In genomic region chr6:37492236-37493046, GRCh38 we compare ENCODE assay signal across 16 cellular contexts. TPM values are rescaled to one million over a fixed set of nuclear protein-coding genes. Genes with fewer than 3 reads are reported as not detected.
A peak's percentile ranks its signal among the peaks of the same experiment; 100 is the strongest.
DNase-seq lines count a peak whose midpoint lies in the region; ATAC-seq, FAIRE-seq and TF ChIP-seq lines count a peak whose summit lies in the region.
"Had no signal": no experiment of that assay in that cellular context is flagged by ENCODE, and none has a peak within 500 bp of the region (broad histone marks: within the 10 kb centered on the region; RNA-seq: fewer than 3 reads in every experiment).

No MANE protein-coding gene starts in this region.

- TF ChIP-seq POLR2A in H1 (IDR thresholded peaks at IDR 0.05; ENCODE audit: control extremely low read depth in 1 of 2, low read depth in 2 of 2, low read length in 2 of 2) = no peak

- H3K27me3 ChIP-seq in H1 (replicated peaks in 1 of 4; ENCODE audit: control insufficient read depth in 3 of 4, extremely low read depth in 1 of 4, insufficient read depth in 3 of 4, low read length in 3 of 4) (peaks cover 0 to 2% (median 0%) of the 10 kb centered on the region in 4 experiments; a peak in 1 of 7 replicates), Caco-2 (replicated peaks; ENCODE audit: control insufficient read depth, insufficient read depth, low read length) (no peaks in the 10 kb centered on the region), psoas muscle (ENCODE audit: insufficient read depth in 3 of 3, low read length in 2 of 3) (no peaks in the 10 kb centered on the region), SK-N-SH (ENCODE audit: insufficient read depth) (no peaks in the 10 kb centered on the region)
- H3K27me3 ChIP-seq: adrenal gland, right atrium auricular region had no signal

- no peak overlapping the region for H4K5ac ChIP-seq in H1 (ENCODE audit: insufficient read length, low read depth, low read length)

- peaks cover 95% of the 10 kb centered on the region for H3K4me1 Mint-ChIP-seq in stimulated activated naive CD8-positive, alpha-beta T cell treated with anti-CD3 and anti-CD28 coated beads, Interleukin-15, amount 100 ng/mL, for 72 hours
- H3K4me1 Mint-ChIP-seq in Caco-2 (ENCODE audit: low read depth, unreplicated experiment) = no peaks in the 10 kb centered on the region

- TF ChIP-seq EP300 in H1 (IDR thresholded peaks at IDR 0.05; ENCODE audit: borderline replicate concordance in 1 of 2, low read depth in 2 of 2, low read length in 2 of 2) (no peak), SK-N-SH (IDR thresholded peaks at IDR 0.05; ENCODE audit: borderline replicate concordance in 1 of 2, low read depth in 1 of 2, low read length in 1 of 2) (no peak)

- H2BK5ac ChIP-seq in H1 (ENCODE audit: low read depth, low read length) = no peak overlapping the region

- H3K4me3 ChIP-seq in H1 (ENCODE audit: extremely low read depth in 1 of 4, insufficient read depth in 2 of 4, low read depth in 3 of 4, low read length in 4 of 4) (peak overlapping the region in 1 of 4 experiments; percentile 11; a peak in 1 of 8 replicates), Caco-2 (ENCODE audit: low read depth, low read length) (no peak overlapping the region), psoas muscle (no peak overlapping the region), SK-N-SH (ENCODE audit: low read depth in 2 of 2, low read length in 1 of 2) (no peak overlapping the region)
- H3K4me3 ChIP-seq: adrenal gland, PC-9, right atrium auricular region had no signal

- peaks cover 8% of the 10 kb centered on the region for H3K36me3 Mint-ChIP-seq in Caco-2 (ENCODE audit: insufficient read depth, unreplicated experiment)

- 0 out of 2 replicates have a peak overlapping the region, but pooled peaks have one; percentile 17 for H2BK12ac ChIP-seq in H1 (ENCODE audit: low read depth, low read length)

- H3K27me3 Mint-ChIP-seq in stimulated activated naive CD8-positive, alpha-beta T cell treated with anti-CD3 and anti-CD28 coated beads, Interleukin-15, amount 100 ng/mL, for 72 hours = no peaks in the 10 kb centered on the region
- no peaks in the 10 kb centered on the region for H3K27me3 Mint-ChIP-seq in Caco-2 (ENCODE audit: insufficient read depth, unreplicated experiment)

- no peaks in the 10 kb centered on the region for H3K9me3 ChIP-seq in H1 (ENCODE audit: insufficient read depth in 2 of 2, low read depth in 1 of 2, low read length in 1 of 2)
- no peaks in the 10 kb centered on the region for H3K9me3 ChIP-seq in Caco-2
- no peaks in the 10 kb centered on the region for H3K9me3 ChIP-seq in psoas muscle
- no peaks in the 10 kb centered on the region for H3K9me3 ChIP-seq in SK-N-SH
- H3K9me3 ChIP-seq: adrenal gland, right atrium auricular region had no signal

- intact Hi-C loops in Caco-2 (cut with micrococcal nuclease; ENCODE audit: unreplicated experiment) = no loop called here
- intact Hi-C loops in psoas muscle (cut with DNase I) = no loop called here

- H3K4me2 ChIP-seq in H1 (ENCODE audit: insufficient read depth in 1 of 2, low read depth in 2 of 2, low read length in 2 of 2) (peak overlapping the region; percentile 38 to 39; a peak in 3 of 4 replicates), SK-N-SH (no peak overlapping the region)
- H3K4me2 ChIP-seq: PC-9 had no signal

- H3K36me3 ChIP-seq in H1 (ENCODE audit: control insufficient read depth in 2 of 4, insufficient read depth in 4 of 4, low read length in 3 of 4) (no peaks in the 10 kb centered on the region), Caco-2 (ENCODE audit: control insufficient read depth, insufficient read depth, low read length) (no peaks in the 10 kb centered on the region; the same call in 1 of the 2 replicates), psoas muscle (ENCODE audit: insufficient read depth in 1 of 2, low read depth in 1 of 2) (no peaks in the 10 kb centered on the region), SK-N-SH (replicated peaks in 1 of 2; ENCODE audit: control insufficient read depth in 1 of 2, insufficient read depth in 2 of 2, low read length in 1 of 2) (no peaks in the 10 kb centered on the region)
- H3K36me3 ChIP-seq: adrenal gland, right atrium auricular region had no signal

- TF ChIP-seq CTCF in H1 (IDR thresholded peaks at IDR 0.05; ENCODE audit: control extremely low read depth in 1 of 3, insufficient read depth in 1 of 3, low read depth in 1 of 3, low read length in 3 of 3) (no peak), Caco-2 (IDR thresholded peaks at IDR 0.05; ENCODE audit: insufficient read depth in 1 of 2, low read depth in 1 of 2, low read length in 1 of 2, severe bottlenecking in 1 of 2, unreplicated experiment in 1 of 2) (no peak), psoas muscle (IDR thresholded peaks at IDR 0.05) (no peak), SK-N-SH (IDR thresholded peaks at IDR 0.05) (no peak)

- H2AFZ ChIP-seq in H1 (ENCODE audit: low read length) (no peak overlapping the region), SK-N-SH (ENCODE audit: low read depth) (no peak overlapping the region)
- H2AFZ ChIP-seq: PC-9 had no signal

- no peak overlapping the region for H3K18ac ChIP-seq in H1 (ENCODE audit: extremely low read depth, low read length)

- no peaks in the 10 kb centered on the region for H3K79me1 ChIP-seq in H1 (ENCODE audit: low read depth, low read length)

- no TSS peak for BruUV-seq in Caco-2 (replicated peaks; lab: Mats Ljungman, UMichigan)

- POLR2A ChIA-PET in H1 (lab: Charles Lee; ENCODE audit: partially characterized antibody) = interaction anchor here (0.8 to 3.2 kb wide), 4 partner anchors 12 to 65 kb away, joined by 3 to 16 read pairs (median 6); no protein-coding TSS in a partner anchor
- POLR2A ChIA-PET in Caco-2 (lab: Charles Lee) = no interaction called here
- POLR2A ChIA-PET in SK-N-SH (lab: Yijun Ruan, JAX) = interaction anchor here (1.2 to 2.1 kb wide), 5 partner anchors 16 to 73 kb away, joined by 3 to 16 read pairs (median 9); partner anchors contain the start of gene CMTR1

- CTCF ChIA-PET in H1 (lab: Charles Lee; ENCODE audit: partially characterized antibody) = interaction anchor here (0.8 to 4.6 kb wide), 15 partner anchors 7 to 199 kb away, joined by 3 to 25 read pairs (median 6); no protein-coding TSS in a partner anchor
- CTCF ChIA-PET in Caco-2 (lab: Charles Lee) = interaction anchor here (0.6 kb wide), 1 partner anchor 212 kb away, joined by 3 read pairs; no protein-coding TSS in a partner anchor
- CTCF ChIA-PET in SK-N-SH (lab: Yijun Ruan, JAX) = interaction anchor here (0.7 to 9.1 kb wide), 13 partner anchors 10 to 213 kb away, joined by 3 to 88 read pairs (median 5); no protein-coding TSS in a partner anchor

- no peak overlapping the region for H3K4ac ChIP-seq in H1 (replicated peaks; ENCODE audit: insufficient read length, low read depth, low read length)

- no peak for TF ChIP-seq RAD21 in H1 (IDR thresholded peaks at IDR 0.05 in 1 of 2, conservative IDR thresholded peaks at IDR 0.05 in 1 of 2; ENCODE audit: low read depth in 2 of 2, low read length in 2 of 2)
- no peak for TF ChIP-seq RAD21 in SK-N-SH (IDR thresholded peaks at IDR 0.05; ENCODE audit: low read length)

- H3K27ac ChIP-seq in H1 (ENCODE audit: low read depth, low read length) = no peak overlapping the region
- no peak overlapping the region for H3K27ac ChIP-seq in psoas muscle
- H3K27ac ChIP-seq in SK-N-SH (ENCODE audit: low read depth in 2 of 2, low read length in 1 of 2) = peak overlapping the region in 1 of 2 experiments; percentile 99; a peak in 2 of 4 replicates
- H3K27ac ChIP-seq: PC-9, right atrium auricular region had no signal

- no peak overlapping the region for H2AK5ac ChIP-seq in H1 (ENCODE audit: low read depth, low read length)

- H3K4me3 Mint-ChIP-seq in stimulated activated naive CD8-positive, alpha-beta T cell treated with anti-CD3 and anti-CD28 coated beads, Interleukin-15, amount 100 ng/mL, for 72 hours = peak overlapping the region; percentile 55 to 57
- H3K4me3 Mint-ChIP-seq in Caco-2 (ENCODE audit: unreplicated experiment) = no peak overlapping the region

- H2BK15ac ChIP-seq in H1 (ENCODE audit: low read length) = no peak overlapping the region

- no peaks in the 10 kb centered on the region for H3F3A ChIP-seq in SK-N-SH (replicated peaks; ENCODE audit: insufficient read depth)

- no peaks in the 10 kb centered on the region for H3K9me2 ChIP-seq in SK-N-SH

- no peak overlapping the region for H3K56ac ChIP-seq in H1 (replicated peaks; ENCODE audit: insufficient read length, low read depth, low read length)

- WGBS in H1 (ENCODE audit: extremely low coverage in 1 of 2, insufficient coverage in 1 of 2, insufficient read length in 1 of 2, insufficient replicate concordance in 2 of 2, low coverage in 1 of 2, low lambda C conversion rate in 2 of 2, missing lambda C conversion rate in 1 of 2), 2 experiments = 31% methylated on average over 11 of the region's 11 CpGs; no CpG with 5 or more reads in 1 of the 2 experiments
- 55 to 67% (median 64%) methylated on average over 11 of the region's 11 CpGs for WGBS in psoas muscle, 3 donors
- WGBS in SK-N-SH (ENCODE audit: low lambda C conversion rate) = 76% methylated on average over 10 of the region's 11 CpGs

- H3K9ac ChIP-seq in H1 (replicated peaks in 1 of 4; ENCODE audit: extremely low read depth in 1 of 4, low read depth in 3 of 4, low read length in 3 of 4) (no peak overlapping the region), SK-N-SH (no peak overlapping the region)

- no peaks in the 10 kb centered on the region for H3K9me3 Mint-ChIP-seq in stimulated activated naive CD8-positive, alpha-beta T cell treated with anti-CD3 and anti-CD28 coated beads, Interleukin-15, amount 100 ng/mL, for 72 hours
- H3K9me3 Mint-ChIP-seq in Caco-2 (ENCODE audit: unreplicated experiment) = no peaks in the 10 kb centered on the region

- no peak overlapping the region for H4K8ac ChIP-seq in H1 (ENCODE audit: extremely low read depth, insufficient read depth, low read length)

- H4K91ac ChIP-seq in H1 (replicated peaks; ENCODE audit: insufficient read length, low read length) = no peak overlapping the region

- DNase-seq in stimulated activated naive CD8-positive, alpha-beta T cell treated with anti-CD3 and anti-CD28 coated beads, Interleukin-15, amount 100 ng/mL, for 72 hours = no peak
- no peak for DNase-seq in stimulated activated naive CD8-positive, alpha-beta T cell treated with anti-CD3 and anti-CD28 coated beads, Interleukin-15, Interleukin-2, amounts not matched to agents 100 U/mL and 50 U/mL, for 24 hours
- peak; percentile 70 to 71 for DNase-seq in NCI-H524 (lab: John Stamatoyannopoulos, UW)
- DNase-seq in H1 (ENCODE audit: low read depth in 1 of 2, low spot score in 2 of 2) = no peak
- DNase-seq in Caco-2 = no peak
- no peak for DNase-seq in psoas muscle
- DNase-seq in SK-N-SH = no peak
- DNase-seq in HT-29 (ENCODE audit: low spot score) = no peak
- DNase-seq: activated CD4-positive, alpha-beta T cell treated with anti-CD3 and anti-CD28 coated beads, Interleukin-2, amount 50 U/mL, for 48 hours; adrenal gland; islet precursor cell; NCI-H1048; PC-9; stimulated activated CD4-positive, alpha-beta T cell treated with anti-CD3 and anti-CD28 coated beads, Interleukin-2, amount 100 ng/mL, for 48 hours had no signal

- no peak overlapping the region for H2BK120ac ChIP-seq in H1 (replicated peaks; ENCODE audit: low read depth, low read length)

- H3K79me2 ChIP-seq in H1 (ENCODE audit: control insufficient read depth in 1 of 2, insufficient read depth in 2 of 2, low read length in 2 of 2) = no peaks in the 10 kb centered on the region
- no peaks in the 10 kb centered on the region; the same call in 1 of the 2 replicates for H3K79me2 ChIP-seq in SK-N-SH (ENCODE audit: insufficient read depth)

- no peak overlapping the region for H2BK20ac ChIP-seq in H1 (ENCODE audit: low read length)

- no peak for FAIRE-seq in H1 (lab: Jason Lieb, UNC)
- FAIRE-seq: HTR-8/SVneo had no signal

- no peak overlapping the region for H3K23ac ChIP-seq in H1 (ENCODE audit: insufficient read length)

- ATAC-seq in stimulated activated naive CD8-positive, alpha-beta T cell treated with anti-CD3 and anti-CD28 coated beads, Interleukin-15, amount 100 ng/mL, for 72 hours = no peak
- no peak for ATAC-seq in stimulated activated naive CD8-positive, alpha-beta T cell treated with anti-CD3 and anti-CD28 coated beads, Interleukin-15, Interleukin-2, amounts not matched to agents 100 U/mL and 50 U/mL, for 24 hours
- ATAC-seq in psoas muscle = no peak

- H3K27ac Mint-ChIP-seq in stimulated activated naive CD8-positive, alpha-beta T cell treated with anti-CD3 and anti-CD28 coated beads, Interleukin-15, amount 100 ng/mL, for 72 hours = peak overlapping the region in 1 of 2 donors; percentile 9
- no peak overlapping the region for H3K27ac Mint-ChIP-seq in Caco-2 (ENCODE audit: unreplicated experiment)

- H4K20me1 ChIP-seq in H1 (replicated peaks in 1 of 2; ENCODE audit: control insufficient read depth in 1 of 2, insufficient read depth in 2 of 2, low read length in 2 of 2) (peaks cover 0 to 3% of the 10 kb centered on the region in 2 experiments), SK-N-SH (ENCODE audit: insufficient read depth) (no peaks in the 10 kb centered on the region)

- H3K23me2 ChIP-seq in H1 (ENCODE audit: low read depth, low read length) = no peaks in the 10 kb centered on the region

- H3K4me1 ChIP-seq in H1 (replicated peaks in 1 of 4; ENCODE audit: control insufficient read depth in 3 of 4, insufficient read depth in 4 of 4, low read length in 3 of 4) (peaks cover 12 to 28% (median 18%) of the 10 kb centered on the region in 4 experiments), Caco-2 (no peaks in the 10 kb centered on the region), psoas muscle (no peaks in the 10 kb centered on the region), SK-N-SH (ENCODE audit: control insufficient read depth in 1 of 2, insufficient read depth in 2 of 2, low read depth in 1 of 2, low read length in 1 of 2) (peaks cover 0 to 75% of the 10 kb centered on the region in 2 experiments; a peak in 2 of 4 replicates)

- H3K14ac ChIP-seq in H1 (ENCODE audit: insufficient read length) = no peak overlapping the region

RNA-seq across cellular contexts. Expression of gene CCDC167, which starts 7.3 kb away (rescaled TPM):
- total RNA-seq in H1 (2021; fragmentation: NEBNext Ultra II Directional; extraction: Animal tissue kit (Norgen Biotek cat#: 25700)) = 11.0 TPM in 2 replicates
- 20.6 and 26.5 TPM in 2 replicates for polyA plus RNA-seq in H1 (2011; rRNA removed)
- 28.8 TPM for polyA plus RNA-seq in H1 (2011; cell fraction: cytosol; rRNA removed)
- polyA plus RNA-seq in H1 (2011; cell fraction: nucleus; rRNA removed) = 13.9 TPM
- 15.0 to 25.7 TPM (median 18.5 TPM) in 4 replicates for polyA plus RNA-seq in H1 (2012, experiment 1 of 2)
- polyA plus RNA-seq in H1 (2012, experiment 2 of 2) = 41.9 TPM
- polyA plus RNA-seq in H1 (2013, experiment 1 of 2) = 30.8 TPM
- 29.4 TPM for polyA plus RNA-seq in H1 (2013, experiment 2 of 2)
- 4.4 and 4.8 TPM in 2 replicates for polyA minus RNA-seq in H1 (2011; rRNA and poly(A)+ RNA removed)
- not detected for polyA minus RNA-seq in H1 (2011; cell fraction: cytosol; rRNA and poly(A)+ RNA removed)
- 4.6 TPM for polyA minus RNA-seq in H1 (2011; cell fraction: nucleus; rRNA and poly(A)+ RNA removed)
- total RNA-seq in Caco-2 (2022) = 30.6 and 32.3 TPM in 2 replicates
- total RNA-seq in psoas muscle = 10 to 100 TPM; 11.5 to 15.7 (median 14.3) TPM
- polyA plus RNA-seq in psoas muscle = 10 to 100 TPM; 31.4 to 50.8 (median 38.7) TPM
- 49.1 and 63.2 TPM in 2 replicates for polyA plus RNA-seq in SK-N-SH (2012; rRNA removed)
- polyA plus RNA-seq in SK-N-SH (2012; cell fraction: cytosol; rRNA removed) = 50.1 and 62.9 TPM in 2 replicates
- polyA plus RNA-seq in SK-N-SH (2012; cell fraction: nucleus; rRNA removed) = 17.7 and 37.0 TPM in 2 replicates
- total RNA-seq in HT-29 (2014; rRNA removed; shearing (Covaris generic)) = 29.9 and 35.7 TPM in 2 replicates

RNA-seq across cellular contexts. Expression of gene CMTR1, which starts 59.4 kb away (rescaled TPM):
- total RNA-seq in H1 (2021; fragmentation: NEBNext Ultra II Directional; extraction: Animal tissue kit (Norgen Biotek cat#: 25700)) = 33.1 and 34.3 TPM in 2 replicates
- 15.2 and 16.8 TPM in 2 replicates for polyA plus RNA-seq in H1 (2011; rRNA removed)
- 24.2 TPM for polyA plus RNA-seq in H1 (2011; cell fraction: cytosol; rRNA removed)
- polyA plus RNA-seq in H1 (2011; cell fraction: nucleus; rRNA removed) = 54.7 TPM
- polyA plus RNA-seq in H1 (2012, experiment 1 of 2) = 30.4 to 36.2 TPM (median 33.2 TPM) in 4 replicates
- 16.5 TPM for polyA plus RNA-seq in H1 (2012, experiment 2 of 2)
- polyA plus RNA-seq in H1 (2013, experiment 1 of 2) = 24.0 TPM
- 23.4 TPM for polyA plus RNA-seq in H1 (2013, experiment 2 of 2)
- polyA minus RNA-seq in H1 (2011; rRNA and poly(A)+ RNA removed) = 20.4 and 21.6 TPM in 2 replicates
- 12.1 TPM for polyA minus RNA-seq in H1 (2011; cell fraction: cytosol; rRNA and poly(A)+ RNA removed)
- 25.3 TPM for polyA minus RNA-seq in H1 (2011; cell fraction: nucleus; rRNA and poly(A)+ RNA removed)
- total RNA-seq in Caco-2 (2022) = 40.0 and 40.8 TPM in 2 replicates
- total RNA-seq in psoas muscle = 10 to 100 TPM; 24.4 to 29.9 (median 26.5) TPM
- 10 to 100 TPM in 2 of 3 donors, 1 to 10 TPM in 1; 8.8 to 22.2 (median 13.5) TPM for polyA plus RNA-seq in psoas muscle
- polyA plus RNA-seq in SK-N-SH (2012; rRNA removed) = 19.8 and 25.0 TPM in 2 replicates
- 14.4 and 17.2 TPM in 2 replicates for polyA plus RNA-seq in SK-N-SH (2012; cell fraction: cytosol; rRNA removed)
- 52.7 and 76.0 TPM in 2 replicates for polyA plus RNA-seq in SK-N-SH (2012; cell fraction: nucleus; rRNA removed)
- 23.6 and 28.3 TPM in 2 replicates for total RNA-seq in HT-29 (2014; rRNA removed; shearing (Covaris generic))

Comparison
In these comparisons a context has a peak if more than half of its experiments do, and no peak if none do; other contexts are left out.
1. DNase-seq: peak in NCI-H524 (2 of 2); none in stimulated activated naive CD8-positive, alpha-beta T cell treated with anti-CD3 and anti-CD28 coated beads, Interleukin-15, amount 100 ng/mL, for 72 hours (0 of 2), stimulated activated naive CD8-positive, alpha-beta T cell treated with anti-CD3 and anti-CD28 coated beads, Interleukin-15, Interleukin-2, amounts not matched to agents 100 U/mL and 50 U/mL, for 24 hours (single experiment), H1 (0 of 2), Caco-2 (0 of 2), psoas muscle (0 of 2), SK-N-SH (single experiment) and HT-29 (single experiment).